ENCODE assay signal across 19 cellular contexts in genomic region chr11:31788066-31788465, GRCh38. TPM values are rescaled to one million over a fixed set of nuclear protein-coding genes. Genes with fewer than 3 reads are reported as not detected.
DNase-seq lines count a peak whose midpoint lies in the region; ATAC-seq and TF ChIP-seq lines count a peak whose summit lies in the region.
"Had no signal": no experiment of that assay in that cellular context is flagged by ENCODE, and none has a peak within 500 bp of the region (broad histone marks: within the 10 kb centered on the region; RNA-seq: fewer than 3 reads in every experiment).

No MANE protein-coding gene starts in this region.

- no peak overlapping the region for H3K18ac ChIP-seq in neuronal stem cell (ENCODE audit: low read length)

- 97% methylated on average over 3 of the region's 3 CpGs; no CpG with 5 or more reads in 1 of the 2 experiments for WGBS in endodermal cell (ENCODE audit: insufficient coverage in 1 of 2, insufficient read length in 1 of 2), 2 experiments
- no CpG with 5 or more reads among the region's 3 CpGs for WGBS in neuronal stem cell (ENCODE audit: extremely low coverage in 2 of 2, insufficient read length in 2 of 2, insufficient replicate concordance in 1 of 2), 2 donors

- H3K27ac Mint-ChIP-seq in brain (peak overlapping the region in 4 of 5 experiments; percentile 72 to 91 (median 78)), endodermal cell (no peak overlapping the region)
- H3K27ac Mint-ChIP-seq: CD4-positive, alpha-beta memory T cell had no signal

- H3K36me3 ChIP-seq in endodermal cell (ENCODE audit: control insufficient read depth, insufficient read depth, low read length) (peaks cover 51% of the 10 kb centered on the region), neuronal stem cell (replicated peaks in 1 of 2; ENCODE audit: control insufficient read depth in 2 of 2, insufficient read depth in 2 of 2, low read length in 2 of 2) (peaks cover 14 to 52% of the 10 kb centered on the region in 2 donors)
- H3K36me3 ChIP-seq: BE2C had no signal

- H2BK12ac ChIP-seq in neuronal stem cell (ENCODE audit: low read length): no peak overlapping the region

- peaks cover 38% of the 10 kb centered on the region for H3K36me3 Mint-ChIP-seq in brain
- H3K36me3 Mint-ChIP-seq in endodermal cell (ENCODE audit: low read depth): no peaks in the 10 kb centered on the region

- TF ChIP-seq CTCF in brain (conservative IDR thresholded peaks at IDR 0.05): no peak
- TF ChIP-seq CTCF in endodermal cell (conservative IDR thresholded peaks at IDR 0.05): no peak

- peaks cover 82% of the 10 kb centered on the region for H3K4me1 Mint-ChIP-seq in brain
- H3K4me1 Mint-ChIP-seq in endodermal cell: no peaks in the 10 kb centered on the region
- H3K4me1 Mint-ChIP-seq: CD4-positive, alpha-beta memory T cell had no signal

- H3K9me3 ChIP-seq in endodermal cell (ENCODE audit: control insufficient read depth, low read length) (no peaks in the 10 kb centered on the region), neuronal stem cell (replicated peaks in 1 of 2; ENCODE audit: control insufficient read depth in 2 of 2, insufficient read depth in 1 of 2, low read depth in 1 of 2, low read length in 2 of 2) (peaks cover 0 to 4% of the 10 kb centered on the region in 2 donors)
- H3K9me3 ChIP-seq: A549, BE2C had no signal

- H3K27ac ChIP-seq in endodermal cell (ENCODE audit: low read depth, low read length) (peak overlapping the region; percentile 81), neuronal stem cell (replicated peaks; ENCODE audit: low read length) (peak overlapping the region; percentile 55)
- H3K27ac ChIP-seq: A549, C4-2B, GM23248, HL-60 had no signal

- H3K9me3 Mint-ChIP-seq in brain (peaks cover 0 to 5% (median 0%) of the 10 kb centered on the region in 5 experiments), endodermal cell (no peaks in the 10 kb centered on the region)
- H3K9me3 Mint-ChIP-seq: CD4-positive, alpha-beta memory T cell; H9 had no signal

- no peak overlapping the region for H3K4me2 ChIP-seq in neuronal stem cell (ENCODE audit: insufficient read depth, low read length, poor library complexity, severe bottlenecking)
- H3K4me2 ChIP-seq: A549 had no signal

- H3K4ac ChIP-seq in neuronal stem cell (ENCODE audit: low read length): no peak overlapping the region

- H2BK5ac ChIP-seq in neuronal stem cell (ENCODE audit: low read length): no peak overlapping the region

- H2BK120ac ChIP-seq in neuronal stem cell (ENCODE audit: low read depth, low read length): no peak overlapping the region

- H3K27me3 ChIP-seq in endodermal cell (ENCODE audit: control insufficient read depth, insufficient read depth, low read length, poor library complexity, severe bottlenecking): no peaks in the 10 kb centered on the region
- H3K27me3 ChIP-seq in neuronal stem cell (ENCODE audit: control insufficient read depth in 3 of 3, insufficient read depth in 3 of 3, low read depth in 1 of 3, low read length in 3 of 3): no peaks in the 10 kb centered on the region
- H3K27me3 ChIP-seq: BE2C had no signal

- H3K27me3 Mint-ChIP-seq in brain (peaks cover 4% of the 10 kb centered on the region), endodermal cell (ENCODE audit: insufficient read depth) (peaks cover 24% of the 10 kb centered on the region)

- H3K4me3 ChIP-seq in endodermal cell (ENCODE audit: low read length) (no peak overlapping the region), neuronal stem cell (ENCODE audit: low read length in 2 of 2) (no peak overlapping the region)
- H3K4me3 ChIP-seq: A549, GM23248 had no signal

- no peak for ATAC-seq in HG03460 (IDR thresholded peaks at IDR 0.05; ENCODE audit: unreplicated experiment)
- ATAC-seq: A549 had no signal

- H3K4me3 Mint-ChIP-seq in brain: peak overlapping the region in 1 of 5 experiments; percentile 26
- H3K4me3 Mint-ChIP-seq in endodermal cell: no peak overlapping the region
- H3K4me3 Mint-ChIP-seq: CD4-positive, alpha-beta memory T cell; H9 had no signal

- H3K14ac ChIP-seq in neuronal stem cell (ENCODE audit: low read length): no peak overlapping the region

- no peak overlapping the region for H4K8ac ChIP-seq in neuronal stem cell (ENCODE audit: low read depth, low read length)

- peak; percentile 30 for DNase-seq in NCI-H2227 (lab: John Stamatoyannopoulos, UW; ENCODE audit: unreplicated experiment)
- no peak for DNase-seq in endodermal cell
- peak; percentile 76 for DNase-seq in neuronal stem cell (ENCODE audit: low spot score)
- no peak for DNase-seq in UCSD-AML1 (lab: John Stamatoyannopoulos, UW; ENCODE audit: unreplicated experiment)
- DNase-seq in T-helper 2 cell: no peak
- no peak for DNase-seq in NCI-H748 treated with DMSO at 0.1 percent for 48 hours (lab: John Stamatoyannopoulos, UW)
- DNase-seq: BE2C; CD4-positive, alpha-beta memory T cell; DMS153; DND-41; GF-D8; GM23248; H9 had no signal

- H3K23ac ChIP-seq in neuronal stem cell (ENCODE audit: low read depth, low read length, poor library complexity): no peak overlapping the region

- H2AFZ ChIP-seq in neuronal stem cell (ENCODE audit: low read length): peak overlapping the region; percentile 21
- H2AFZ ChIP-seq: GM23248 had no signal

- H3K9ac ChIP-seq in endodermal cell (ENCODE audit: extremely low read depth, low read length, poor library complexity, severe bottlenecking) (no peak overlapping the region), neuronal stem cell (ENCODE audit: low read depth, low read length, poor library complexity) (no peak overlapping the region)
- H3K9ac ChIP-seq: GM23248 had no signal

- peaks cover 2% of the 10 kb centered on the region for H3K79me1 ChIP-seq in neuronal stem cell (ENCODE audit: low read depth, low read length)

- no peak overlapping the region for H2AK5ac ChIP-seq in neuronal stem cell (ENCODE audit: low read depth, low read length)

- no peaks in the 10 kb centered on the region for H3K4me1 ChIP-seq in endodermal cell (ENCODE audit: control insufficient read depth, insufficient read depth, low read length)
- peaks cover 6 to 19% of the 10 kb centered on the region in 2 donors for H3K4me1 ChIP-seq in neuronal stem cell (ENCODE audit: control insufficient read depth in 2 of 2, insufficient read depth in 1 of 2, low read depth in 1 of 2, low read length in 2 of 2)
- H3K4me1 ChIP-seq: A549, BE2C had no signal

- H4K91ac ChIP-seq in neuronal stem cell (ENCODE audit: low read depth, low read length, poor library complexity): no peak overlapping the region

- no peak overlapping the region for H2BK15ac ChIP-seq in neuronal stem cell (ENCODE audit: low read length)

RNA-seq across cellular contexts. Expression of gene PAX6, which starts 23.1 kb away (rescaled TPM):
- 16.7 TPM for polyA plus RNA-seq in brain (ENCODE audit: insufficient read depth, low read depth, low replicate concordance)
- 1 to 10 TPM; 5.4 to 6.8 TPM for total RNA-seq in endodermal cell
- 37.3 TPM for polyA plus RNA-seq in endodermal cell (2013, experiment 1 of 2)
- polyA plus RNA-seq in endodermal cell (2013, experiment 2 of 2): 27.0 TPM
- polyA plus RNA-seq in neuronal stem cell (2013, experiment 1 of 2): 254 TPM
- polyA plus RNA-seq in neuronal stem cell (2013, experiment 2 of 2): 259 TPM
- total RNA-seq: CD4-positive, alpha-beta memory T cell; GM23248; H9 had no signal
- polyA plus RNA-seq: AG04450 had no signal

Comparison
In these comparisons a context has a peak if more than half of its experiments do, and no peak if none do; other contexts are left out.
1. DNase-seq: peak in NCI-H2227 (single experiment) and neuronal stem cell (single experiment); none in endodermal cell (single experiment), UCSD-AML1 (single experiment), T-helper 2 cell (0 of 5) and NCI-H748 treated with DMSO at 0.1 percent for 48 hours (single experiment).